In genomic region chr4:175716956-175717355, GRCh38 we compare ENCODE assay signal across 29 cellular contexts.
"Had no signal": no experiment of that assay in that cellular context is flagged by ENCODE, and none has a peak within 500 bp of the region (broad histone marks: within the 10 kb centered on the region; RNA-seq: fewer than 3 reads in every experiment).

No MANE protein-coding gene starts in this region.

- H3K4me3 Mint-ChIP-seq: naive thymus-derived CD8-positive, alpha-beta T cell; natural killer cell treated with Interleukin-12 subunit alpha and Interleukin-12 subunit beta and Interleukin-15 and Interleukin-18, amount 100 ng/mL, for 72 hours; nephron progenitor cell; neural crest cell; stimulated activated effector memory CD8-positive, alpha-beta T cell treated with anti-CD3 and anti-CD28 coated beads, Interleukin-12 subunit alpha, Interleukin-12 subunit beta, amount 100 ng/mL, for 72 hours; stimulated activated naive B cell treated with anti-CD40 and anti-IgM and Interleukin-4, amounts not matched to agents 10 μg/mL and 1 μg/mL and 100 μg/mL, for 72 hours; stimulated activated naive CD8-positive, alpha-beta T cell treated with anti-CD3 and anti-CD28 coated beads, Interleukin-15, Interleukin-2, amounts not matched to agents 100 ng/mL and 50 ng/mL, for 24 hours had no signal

- H3K9me3 ChIP-seq: neutrophil, psoas muscle, right lobe of liver, sigmoid colon, stomach, thoracic aorta, thyroid gland, tibial nerve, upper lobe of left lung, uterus had no signal

- DNase-seq: naive thymus-derived CD8-positive, alpha-beta T cell; nephron progenitor cell; nucleus accumbens; posterior cingulate gyrus; psoas muscle; right cardiac atrium; right lobe of liver; sigmoid colon; small intestine; stimulated activated CD4-positive, alpha-beta T cell treated with anti-CD3 and anti-CD28 coated beads, Interleukin-15, amount 100 ng/mL, for 24 hours; stimulated activated CD4-positive, alpha-beta T cell treated with anti-CD3 and anti-CD28 coated beads, Interleukin-2, amount 100 ng/mL, for 24 hours; stimulated activated CD4-positive, alpha-beta T cell treated with anti-CD3 and anti-CD28 coated beads, Interleukin-2, amount 100 ng/mL, for 48 hours; stimulated activated CD4-positive, alpha-beta T cell treated with anti-CD3 and anti-CD28 coated beads, Interleukin-4, amount 100 ng/mL, for 24 hours; stimulated activated naive B cell treated with anti-CD40 and anti-IgM and Interleukin-4, amounts not matched to agents 10 μg/mL and 1 μg/mL and 100 μg/mL, for 72 hours; stimulated activated naive CD4-positive, alpha-beta T cell treated with Interleukin-2 at 50 U/mL for 16 hours; stomach; thyroid gland; trophoblast cell; upper lobe of left lung; uterus had no signal

- H3K4me1 ChIP-seq: parathyroid adenoma, psoas muscle, right lobe of liver, stomach, thyroid gland, tibial nerve, upper lobe of left lung, uterus had no signal

- H3K9me3 Mint-ChIP-seq: nephron progenitor cell; neural crest cell; stimulated activated naive CD8-positive, alpha-beta T cell treated with anti-CD3 and anti-CD28 coated beads, Interleukin-15, Interleukin-2, amounts not matched to agents 100 ng/mL and 50 ng/mL, for 24 hours had no signal

- H3K27ac ChIP-seq: neutrophil, parathyroid adenoma, psoas muscle, right lobe of liver, sigmoid colon, stomach, thoracic aorta, thyroid gland, tibial nerve, upper lobe of left lung, uterus had no signal

- H3K4me3 ChIP-seq: psoas muscle, right lobe of liver, sigmoid colon, stomach, thoracic aorta, thyroid gland, tibial nerve, upper lobe of left lung, uterus had no signal

- H3K27ac Mint-ChIP-seq: naive thymus-derived CD8-positive, alpha-beta T cell; natural killer cell treated with Interleukin-12 subunit alpha and Interleukin-12 subunit beta and Interleukin-15 and Interleukin-18, amount 100 ng/mL, for 72 hours; nephron progenitor cell; progenitor cell of endocrine pancreas; stimulated activated effector memory CD8-positive, alpha-beta T cell treated with anti-CD3 and anti-CD28 coated beads, Interleukin-12 subunit alpha, Interleukin-12 subunit beta, amount 100 ng/mL, for 72 hours; stimulated activated naive B cell treated with anti-CD40 and anti-IgM and Interleukin-4, amounts not matched to agents 10 μg/mL and 1 μg/mL and 100 μg/mL, for 72 hours; stimulated activated naive CD8-positive, alpha-beta T cell treated with anti-CD3 and anti-CD28 coated beads, Interleukin-15, Interleukin-2, amounts not matched to agents 100 ng/mL and 50 ng/mL, for 24 hours had no signal

- H3K4me1 Mint-ChIP-seq: naive thymus-derived CD8-positive, alpha-beta T cell; nephron progenitor cell; neural crest cell; stimulated activated effector memory CD8-positive, alpha-beta T cell treated with anti-CD3 and anti-CD28 coated beads, Interleukin-12 subunit alpha, Interleukin-12 subunit beta, amount 100 ng/mL, for 72 hours; stimulated activated naive B cell treated with anti-CD40 and anti-IgM and Interleukin-4, amounts not matched to agents 10 μg/mL and 1 μg/mL and 100 μg/mL, for 72 hours had no signal

- H3K27me3 Mint-ChIP-seq: natural killer cell treated with Interleukin-12 subunit alpha and Interleukin-12 subunit beta and Interleukin-15 and Interleukin-18, amount 100 ng/mL, for 72 hours; progenitor cell of endocrine pancreas; stimulated activated naive B cell treated with anti-CD40 and anti-IgM and Interleukin-4, amounts not matched to agents 10 μg/mL and 1 μg/mL and 100 μg/mL, for 72 hours; stimulated activated naive CD8-positive, alpha-beta T cell treated with anti-CD3 and anti-CD28 coated beads, Interleukin-15, Interleukin-2, amounts not matched to agents 100 ng/mL and 50 ng/mL, for 24 hours had no signal

- H3K27me3 ChIP-seq: neutrophil, right lobe of liver, sigmoid colon, stomach, thyroid gland, tibial nerve, upper lobe of left lung, uterus had no signal

- H3K36me3 ChIP-seq: neutrophil, right lobe of liver, sigmoid colon, stomach, thoracic aorta, thyroid gland, tibial nerve, upper lobe of left lung, uterus had no signal

- H3K36me3 Mint-ChIP-seq: naive thymus-derived CD8-positive, alpha-beta T cell; natural killer cell treated with Interleukin-12 subunit alpha and Interleukin-12 subunit beta and Interleukin-15 and Interleukin-18, amount 100 ng/mL, for 72 hours; stimulated activated effector memory CD8-positive, alpha-beta T cell treated with anti-CD3 and anti-CD28 coated beads, Interleukin-12 subunit alpha, Interleukin-12 subunit beta, amount 100 ng/mL, for 72 hours; stimulated activated naive B cell treated with anti-CD40 and anti-IgM and Interleukin-4, amounts not matched to agents 10 μg/mL and 1 μg/mL and 100 μg/mL, for 72 hours had no signal
